Comparison of ENCODE assay signal across 12 cellular contexts in the genomic region with DNA sequence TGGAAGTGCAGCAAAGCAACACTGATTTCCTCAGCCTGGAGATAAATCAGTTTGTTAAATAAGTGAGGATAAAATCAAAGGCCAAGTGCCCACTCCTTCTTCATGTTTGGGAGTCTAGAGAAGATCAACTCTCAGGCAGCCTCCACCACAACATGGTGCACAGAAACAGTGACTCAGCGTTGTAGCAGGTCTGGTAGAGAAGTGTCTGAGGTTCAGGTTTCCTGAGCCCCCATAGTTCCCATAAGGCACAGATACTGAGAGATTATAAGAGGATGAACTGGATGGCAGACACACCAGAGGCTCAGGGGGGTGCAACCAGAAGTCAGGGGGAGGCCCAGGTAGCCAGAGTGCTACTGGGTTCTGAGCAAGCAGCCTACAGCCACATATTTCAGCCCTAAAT.
A peak's percentile ranks its signal among the peaks of the same experiment; 100 is the strongest.
DNase-seq lines count a peak whose midpoint lies in the region; ATAC-seq and TF ChIP-seq lines count a peak whose summit lies in the region.
"Had no signal": no experiment of that assay in that cellular context is flagged by ENCODE, and none has a peak within 500 bp of the region (broad histone marks: within the 10 kb centered on the region; RNA-seq: fewer than 3 reads in every experiment).

No MANE protein-coding gene starts in this region.

- in situ Hi-C loops in GM23248 (cut with MboI) = no loop called here

- H3K27me3 ChIP-seq in GM23248 (replicated peaks; ENCODE audit: insufficient read depth) (no peaks in the 10 kb centered on the region), osteoblast (ENCODE audit: insufficient read depth, low read length) (no peaks in the 10 kb centered on the region)
- H3K27me3 ChIP-seq: body of pancreas, uterus had no signal

- H3K79me2 ChIP-seq in GM23248 (ENCODE audit: insufficient read depth) (no peaks in the 10 kb centered on the region), osteoblast (ENCODE audit: insufficient read depth, low read length) (peaks cover 39% of the 10 kb centered on the region)

- DNase-seq in GM23248 = peak; percentile 36
- peak; percentile 3 for DNase-seq in NB4 (ENCODE audit: low read depth)
- no peak for DNase-seq in caudate nucleus (lab: John Stamatoyannopoulos, UW)
- peak; percentile 43 for DNase-seq in osteoblast (ENCODE audit: insufficient read length, low spot score, missing footprints)
- no peak for DNase-seq in DMS79 treated with DMSO at 0.1 percent for 48 hours (lab: John Stamatoyannopoulos, UW)
- DNase-seq: body of pancreas; effector CD4-positive, alpha-beta T cell; gastrocnemius medialis; uterus had no signal

- TF ChIP-seq CTCF in NB4 (IDR thresholded peaks at IDR 0.05; ENCODE audit: low read depth, low read length) = no peak
- no peak for TF ChIP-seq CTCF in osteoblast (IDR thresholded peaks at IDR 0.05; ENCODE audit: extremely low read depth, low read depth, low read length)

- H3K4me3 ChIP-seq in GM23248 (no peak overlapping the region), NB4 (ENCODE audit: low read depth, low read length) (no peak overlapping the region), osteoblast (ENCODE audit: insufficient read depth, low read length) (no peak overlapping the region)
- H3K4me3 ChIP-seq: body of pancreas, gastrocnemius medialis, uterus had no signal

- H3K9me2 ChIP-seq in GM23248 (ENCODE audit: insufficient read depth) = no peaks in the 10 kb centered on the region; the same call in 1 of the 2 replicates

- H3K36me3 ChIP-seq in GM23248 (ENCODE audit: low read depth) = no peaks in the 10 kb centered on the region
- no peaks in the 10 kb centered on the region for H3K36me3 ChIP-seq in osteoblast (ENCODE audit: insufficient read depth, low read length)
- H3K36me3 ChIP-seq: gastrocnemius medialis, uterus had no signal

- H3K9me3 ChIP-seq in GM23248 (ENCODE audit: low read depth) (no peaks in the 10 kb centered on the region), osteoblast (ENCODE audit: low read depth, low read length) (no peaks in the 10 kb centered on the region)
- H3K9me3 ChIP-seq: body of pancreas, gastrocnemius medialis, uterus had no signal

- ATAC-seq in HG02852 (IDR thresholded peaks at IDR 0.05; ENCODE audit: unreplicated experiment) (no peak), HG02870 (IDR thresholded peaks at IDR 0.05; ENCODE audit: unreplicated experiment) (no peak)
- ATAC-seq: body of pancreas, gastrocnemius medialis, HepG2 had no signal

- WGBS in GM23248 (ENCODE audit: low coverage in 1 of 2, low lambda C conversion rate in 2 of 2, missing lambda C conversion rate in 2 of 2), 2 experiments = 85 to 100% methylated on average over 1 of the region's 1 CpG

- H3F3A ChIP-seq in GM23248 (ENCODE audit: insufficient read depth) = 0 out of 2 replicates have a peak, but pooled peaks cover 3% of the 10 kb centered on the region

- no peaks in the 10 kb centered on the region for H4K20me1 ChIP-seq in GM23248 (ENCODE audit: insufficient read depth)
- H4K20me1 ChIP-seq in osteoblast (ENCODE audit: insufficient read depth, low read length) = no peaks in the 10 kb centered on the region

- H2AFZ ChIP-seq in GM23248 (no peak overlapping the region), osteoblast (ENCODE audit: low read length) (peak overlapping the region; percentile 43)

- no peak overlapping the region for H3K9ac ChIP-seq in GM23248

- H3K4me1 ChIP-seq in GM23248 (ENCODE audit: insufficient read depth) (peaks cover 22% of the 10 kb centered on the region), osteoblast (ENCODE audit: insufficient read depth, low read length) (peaks cover 24% of the 10 kb centered on the region)
- H3K4me1 ChIP-seq: body of pancreas, gastrocnemius medialis, uterus had no signal

- no peak overlapping the region for H3K4me2 ChIP-seq in GM23248 (ENCODE audit: unreplicated experiment)
- H3K4me2 ChIP-seq in osteoblast (ENCODE audit: insufficient read depth, low read length) = no peak overlapping the region

- H3K27ac ChIP-seq in GM23248 (no peak overlapping the region), caudate nucleus (ENCODE audit: low read depth, low read length) (peak overlapping the region; percentile 27), osteoblast (ENCODE audit: low read depth, low read length) (no peak overlapping the region)
- H3K27ac ChIP-seq: body of pancreas, gastrocnemius medialis, uterus had no signal

- TF ChIP-seq POLR2A in NB4 (IDR thresholded peaks at IDR 0.05; ENCODE audit: extremely low read depth, insufficient read length) = no peak

Comparison
In these comparisons a context has a peak if more than half of its experiments do, and no peak if none do; other contexts are left out.
1. DNase-seq: peak in GM23248 (single experiment), NB4 (single experiment) and osteoblast (single experiment); none in caudate nucleus (0 of 61) and DMS79 treated with DMSO at 0.1 percent for 48 hours (single experiment).